Comparison of ENCODE assay signal across 8 cellular contexts in the genomic region with DNA sequence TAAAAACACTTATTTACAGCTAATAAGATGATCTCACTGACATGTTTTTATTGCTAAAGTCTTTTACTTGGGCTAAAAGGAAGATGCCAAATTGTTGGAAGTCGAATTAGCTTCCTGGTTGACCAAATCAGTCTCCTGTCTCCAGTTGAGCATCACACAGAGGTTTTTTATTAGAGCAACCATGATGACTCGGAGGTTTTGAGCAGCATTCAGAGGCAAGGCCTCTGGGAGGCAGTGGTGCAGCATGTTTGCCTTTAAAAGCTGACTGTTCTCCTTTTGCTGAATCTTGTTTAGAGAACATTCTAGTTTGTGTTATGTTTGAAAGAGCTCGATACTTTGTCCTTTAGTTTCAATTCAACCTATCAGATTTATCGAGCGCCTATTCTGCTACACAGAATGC. TPM values are rescaled to one million over a fixed set of nuclear protein-coding genes. Genes with fewer than 3 reads are reported as not detected.
A peak's percentile ranks its signal among the peaks of the same experiment; 100 is the strongest.
DNase-seq lines count a peak whose midpoint lies in the region; ATAC-seq and TF ChIP-seq lines count a peak whose summit lies in the region.

No MANE protein-coding gene starts in this region.

- ATAC-seq in GM23338 (no peak), HG02642 (IDR thresholded peaks at IDR 0.05; ENCODE audit: poor library complexity, unreplicated experiment) (no peak), GM18502 (IDR thresholded peaks at IDR 0.05; ENCODE audit: poor library complexity, unreplicated experiment) (no peak)

- in situ Hi-C loops in GM13976 (cut with MboI; ENCODE audit: low sequenced_read_pairs, unreplicated experiment), result no loop called here

- H2AFZ ChIP-seq in GM23338 (no peak overlapping the region), OCI-LY1 (ENCODE audit: low read length) (no peak overlapping the region), neural progenitor cell (replicated peaks) (no peak overlapping the region)

- H3K27ac ChIP-seq in GM23338 (ENCODE audit: low read depth) (0 out of 2 replicates have a peak overlapping the region, but pooled peaks have one; percentile 67), OCI-LY1 (ENCODE audit: low read depth, low read length, poor library complexity, severe bottlenecking) (peak overlapping the region; percentile 68), neural progenitor cell (no peak overlapping the region)

- H3K36me3 ChIP-seq in GM23338 (ENCODE audit: insufficient read depth) (peaks cover 52% of the 10 kb centered on the region), OCI-LY1 (ENCODE audit: insufficient read depth, low read length) (peaks cover 61% of the 10 kb centered on the region), neural progenitor cell (peaks cover 25% of the 10 kb centered on the region)

- peak; percentile 67 for DNase-seq in AG08396 (ENCODE audit: low spot score)
- DNase-seq in GM23338 (ENCODE audit: low spot score), result peak; percentile 63
- DNase-seq in erythroblast (lab: John Stamatoyannopoulos, UW), result peak; percentile 7 to 32
- DNase-seq in neural progenitor cell (ENCODE audit: low spot score), result peak; percentile 69
- no peak for DNase-seq in GM13976 (ENCODE audit: low spot score)

- H3K4me2 ChIP-seq in GM23338, result peak overlapping the region; percentile 78
- H3K4me2 ChIP-seq in OCI-LY1 (ENCODE audit: low read length), result peak overlapping the region; percentile 93
- peak overlapping the region; percentile 99 for H3K4me2 ChIP-seq in neural progenitor cell

- H3K27me3 ChIP-seq in GM23338 (ENCODE audit: insufficient read depth), result no peaks in the 10 kb centered on the region
- H3K27me3 ChIP-seq in OCI-LY1 (ENCODE audit: insufficient read depth, low read length), result no peaks in the 10 kb centered on the region
- no peaks in the 10 kb centered on the region for H3K27me3 ChIP-seq in neural progenitor cell

- H4K20me1 ChIP-seq in GM23338 (replicated peaks; ENCODE audit: insufficient read depth) (peaks cover 32% of the 10 kb centered on the region), OCI-LY1 (ENCODE audit: insufficient read depth, low read length) (no peaks in the 10 kb centered on the region), neural progenitor cell (ENCODE audit: low read depth) (peaks cover 35% of the 10 kb centered on the region)

- H3K27ac Mint-ChIP-seq in GM23338 (peak overlapping the region; percentile 97), neural progenitor cell (no peak overlapping the region)

- H3K9me2 ChIP-seq in GM23338 (ENCODE audit: insufficient read depth), result no peaks in the 10 kb centered on the region
- H3K9me2 ChIP-seq in OCI-LY1 (ENCODE audit: low read depth, low read length), result no peaks in the 10 kb centered on the region

- H3K9me3 ChIP-seq in OCI-LY1 (ENCODE audit: low read length), result no peaks in the 10 kb centered on the region
- H3K9me3 ChIP-seq in neural progenitor cell (ENCODE audit: low read depth), result no peaks in the 10 kb centered on the region

- H3F3A ChIP-seq in GM23338 (replicated peaks; ENCODE audit: low read depth) (peaks cover 40% of the 10 kb centered on the region), OCI-LY1 (ENCODE audit: insufficient read depth, low read length) (no peaks in the 10 kb centered on the region), neural progenitor cell (ENCODE audit: low read depth) (peaks cover 34% of the 10 kb centered on the region)

- peaks cover 26% of the 10 kb centered on the region for H3K4me1 Mint-ChIP-seq in GM23338
- H3K4me1 Mint-ChIP-seq in neural progenitor cell, result peaks cover 32% of the 10 kb centered on the region

- H3K4me3 ChIP-seq in GM23338 (peak overlapping the region; percentile 65), OCI-LY1 (ENCODE audit: low read depth, low read length, poor library complexity, severe bottlenecking) (peak overlapping the region; percentile 74), neural progenitor cell (peak overlapping the region; percentile 94)

- H3K4me1 ChIP-seq in GM23338 (ENCODE audit: insufficient read depth), result peaks cover 23% of the 10 kb centered on the region
- H3K4me1 ChIP-seq in OCI-LY1 (ENCODE audit: insufficient read depth, low read length, severe bottlenecking), result peaks cover 24% of the 10 kb centered on the region
- H3K4me1 ChIP-seq in neural progenitor cell, result peaks cover 35% of the 10 kb centered on the region

- peak overlapping the region; percentile 97 for H3K4me3 Mint-ChIP-seq in GM23338
- peak overlapping the region; percentile 94 for H3K4me3 Mint-ChIP-seq in neural progenitor cell

- no peak for TF ChIP-seq POLR2A in erythroblast (IDR thresholded peaks at IDR 0.05; ENCODE audit: low read length)

- TF ChIP-seq CTCF in GM23338 (conservative IDR thresholded peaks at IDR 0.05; ENCODE audit: low read depth in 2 of 2) (peak; percentile 25 to 47), OCI-LY1 (IDR thresholded peaks at IDR 0.05; ENCODE audit: low read length) (peak; percentile 63), neural progenitor cell (IDR thresholded peaks at IDR 0.05) (peak; percentile 62), GM13976 (IDR thresholded peaks at IDR 0.05; ENCODE audit: borderline replicate concordance, control extremely low read depth, extremely low read depth, insufficient read depth, missing control alignments) (no peak)

- H3K79me2 ChIP-seq in GM23338 (replicated peaks; ENCODE audit: insufficient read depth) (peaks cover 41% of the 10 kb centered on the region), OCI-LY1 (ENCODE audit: insufficient read depth, low read length) (peaks cover 18% of the 10 kb centered on the region), neural progenitor cell (ENCODE audit: low read depth) (peaks cover 39% of the 10 kb centered on the region)

- peaks cover 9% of the 10 kb centered on the region for H3K27me3 Mint-ChIP-seq in GM23338 (ENCODE audit: insufficient read depth, low read depth, poor library complexity)
- H3K27me3 Mint-ChIP-seq in neural progenitor cell (ENCODE audit: insufficient read depth, low read depth), result peaks cover 3% of the 10 kb centered on the region

- H3K9me3 Mint-ChIP-seq in GM23338 (no peaks in the 10 kb centered on the region), neural progenitor cell (no peaks in the 10 kb centered on the region)

- H3K36me3 Mint-ChIP-seq in GM23338 (ENCODE audit: low read depth), result peaks cover 61% of the 10 kb centered on the region
- peaks cover 23% of the 10 kb centered on the region for H3K36me3 Mint-ChIP-seq in neural progenitor cell

- H3K9ac ChIP-seq in OCI-LY1 (ENCODE audit: low read length) (peak overlapping the region; percentile 88), neural progenitor cell (no peak overlapping the region)

TF ChIP-seq in GM23338, 12 proteins besides CTCF, POLR2A, EP300 and RAD21 (continues in another document):
- no peak for TF ChIP-seq ZNF114 (CRISPR knock-in tag; IDR thresholded peaks at IDR 0.05)
- no peak for TF ChIP-seq EZH2 (IDR thresholded peaks at IDR 0.05; ENCODE audit: low read depth, unreplicated experiment)
- no peak for TF ChIP-seq EZH2phosphoT487 (IDR thresholded peaks at IDR 0.05; ENCODE audit: unreplicated experiment)

RNA-seq across cellular contexts. Expression of gene UCHL1, which starts 2.1 kb away (rescaled TPM):
- total RNA-seq in GM23338 (2014; rRNA removed; shearing (Covaris generic)), result 1,758 and 1,823 TPM in 2 replicates
- polyA plus RNA-seq in GM23338 (2016; fragmentation: Nextera tagmentation; extraction: Ambion mirVana), result 926 and 998 TPM in 2 replicates
- total RNA-seq in neural progenitor cell (ENCODE audit: low replicate concordance), result 535 and 638 TPM in 2 replicates

RNA-seq across cellular contexts. Expression of gene APBB2, which starts 44.4 kb away (rescaled TPM):
- 56.4 and 74.8 TPM in 2 replicates for total RNA-seq in GM23338 (2014; rRNA removed; shearing (Covaris generic))
- 34.1 and 35.8 TPM in 2 replicates for polyA plus RNA-seq in GM23338 (2016; fragmentation: Nextera tagmentation; extraction: Ambion mirVana)
- 44.3 and 83.2 TPM in 2 replicates for total RNA-seq in neural progenitor cell (ENCODE audit: low replicate concordance)
